25 cellular contexts compared by ENCODE assay signal in genomic region chr9:109971226-109971625, GRCh38.
DNase-seq lines count a peak whose midpoint lies in the region; ATAC-seq, FAIRE-seq and TF ChIP-seq lines count a peak whose summit lies in the region.
"Had no signal": no experiment of that assay in that cellular context is flagged by ENCODE, and none has a peak within 500 bp of the region (broad histone marks: within the 10 kb centered on the region; RNA-seq: fewer than 3 reads in every experiment).

No MANE protein-coding gene starts in this region.

- SMC1A ChIA-PET in GM12878 (lab: Charles Lee; ENCODE audit: uncharacterized antibody, unreplicated experiment) = interaction anchor here (0.6 to 12.2 kb wide), 12 partner anchors 8 to 177 kb away, joined by 3 to 423 read pairs (median 5); no protein-coding TSS in a partner anchor

- no peak for TF ChIP-seq POLR2A in breast epithelium (IDR thresholded peaks at IDR 0.05)
- no peak for TF ChIP-seq POLR2A in GM12878 (IDR thresholded peaks at IDR 0.05; ENCODE audit: low read depth, low read length)

- dilution Hi-C loops in mammary epithelial cell (cut with HindIII; ENCODE audit: low sequenced_read_pairs) = no loop called here

- H3K36me3 Mint-ChIP-seq in neural progenitor cell = no peaks in the 10 kb centered on the region

- H3K27me3 ChIP-seq in mammary epithelial cell (ENCODE audit: insufficient read depth, low read length) (no peaks in the 10 kb centered on the region), breast epithelium (no peaks in the 10 kb centered on the region), GM12878 (replicated peaks in 1 of 2; ENCODE audit: control insufficient read depth in 2 of 2, insufficient read depth in 2 of 2, low read length in 1 of 2) (no peaks in the 10 kb centered on the region), neural progenitor cell (no peaks in the 10 kb centered on the region)

- H4K20me1 ChIP-seq in mammary epithelial cell (ENCODE audit: insufficient read depth, low read length) (no peaks in the 10 kb centered on the region), GM12878 (ENCODE audit: control insufficient read depth, insufficient read depth) (no peaks in the 10 kb centered on the region), neural progenitor cell (ENCODE audit: low read depth) (no peaks in the 10 kb centered on the region)

- H2AFZ ChIP-seq in mammary epithelial cell (ENCODE audit: low read depth, low read length) (no peak overlapping the region), GM12878 (ENCODE audit: control insufficient read depth, low read depth, low read length) (no peak overlapping the region), neural progenitor cell (replicated peaks) (no peak overlapping the region)
- H2AFZ ChIP-seq: GM23338 had no signal

- H3K4me3 Mint-ChIP-seq in neural progenitor cell = no peak overlapping the region
- H3K4me3 Mint-ChIP-seq: CD8-positive, alpha-beta memory T cell; GM23338 had no signal

- H3K9ac ChIP-seq in mammary epithelial cell (ENCODE audit: insufficient read depth, low read length) = no peak overlapping the region
- no peak overlapping the region; the same call in 1 of the 2 replicates for H3K9ac ChIP-seq in GM12878 (ENCODE audit: control insufficient read depth, insufficient read depth, low read length)
- no peak overlapping the region for H3K9ac ChIP-seq in neural progenitor cell
- H3K9ac ChIP-seq: KMS-11 had no signal

- H3K27ac Mint-ChIP-seq in neural progenitor cell = no peak overlapping the region
- H3K27ac Mint-ChIP-seq: CD8-positive, alpha-beta memory T cell; GM23338 had no signal

- no TSS peak for BruUV-seq in mammary epithelial cell (replicated peaks; lab: Mats Ljungman, UMichigan)
- BruUV-seq in GM12878 (replicated peaks; lab: Mats Ljungman, UMichigan) = no TSS peak

- no peak overlapping the region for H3K27ac ChIP-seq in mammary epithelial cell (ENCODE audit: insufficient read depth, low read depth, low read length)
- no peak overlapping the region for H3K27ac ChIP-seq in breast epithelium
- peak overlapping the region; percentile 92 for H3K27ac ChIP-seq in GM12878 (ENCODE audit: control insufficient read depth, insufficient read depth)
- no peak overlapping the region for H3K27ac ChIP-seq in neural progenitor cell
- H3K27ac ChIP-seq: 22Rv1, C4-2B, KMS-11 had no signal

- H3K79me2 ChIP-seq in mammary epithelial cell (ENCODE audit: insufficient read depth, low read length) (no peaks in the 10 kb centered on the region), GM12878 (ENCODE audit: control insufficient read depth, insufficient read depth, low read length) (peaks cover 2% of the 10 kb centered on the region; the same call in 1 of the 2 replicates), neural progenitor cell (ENCODE audit: low read depth) (no peaks in the 10 kb centered on the region)

- ATAC-seq in GM12878 (no peak), left ventricle myocardium superior (no peak)
- ATAC-seq: GM23338, Right ventricle myocardium inferior had no signal

- in situ Hi-C loops in mammary epithelial cell (cut with MboI; ENCODE audit: low sequenced_read_pairs in 2 of 2) (no loop called here), GM12878 (cut with MboI) (loop anchor here (5.0 kb wide), 2 partner anchors 54 to 181 kb away; no protein-coding TSS in a partner anchor)

- H3K4me3 ChIP-seq in mammary epithelial cell (replicated peaks in 1 of 3; ENCODE audit: insufficient read depth in 1 of 3, low read depth in 2 of 3, low read length in 3 of 3) (no peak overlapping the region), breast epithelium (no peak overlapping the region), GM12878 (no peak overlapping the region), neural progenitor cell (no peak overlapping the region)
- H3K4me3 ChIP-seq: GM23338, HAP-1 had no signal

- POLR2A ChIA-PET in GM12878 (lab: Charles Lee) = interaction anchor here (0.6 to 7.3 kb wide), 5 partner anchors 57 to 176 kb away, joined by 3 to 52 read pairs (median 6); no protein-coding TSS in a partner anchor

- WGBS in mammary epithelial cell (ENCODE audit: low coverage, missing lambda C conversion rate) = 0% methylated on average over 1 of the region's 5 CpGs
- 99% methylated on average over 5 of the region's 5 CpGs for WGBS in GM12878 (ENCODE audit: insufficient coverage, insufficient replicate concordance, low lambda C conversion rate, missing lambda C conversion rate)

- DNase-seq in mammary epithelial cell (peak; percentile 23), breast epithelium (ENCODE audit: low spot score in 2 of 2) (no peak), GM12878 (ENCODE audit: low read depth, low spot score) (no peak), neural progenitor cell (ENCODE audit: low spot score) (peak; percentile 14), GM10266 (ENCODE audit: extremely low spot score) (no peak), left ventricle myocardium superior (no peak)
- no peak for DNase-seq in activated CD4-positive, alpha-beta T cell treated with anti-CD3 and anti-CD28 coated beads, Interleukin-2, amount 50 U/mL, for 1 hour
- DNase-seq in stimulated activated CD4-positive, alpha-beta T cell treated with anti-CD3 and anti-CD28 coated beads, Interleukin-4, amount 100 ng/mL, for 24 hours = no peak
- DNase-seq: CD8-positive, alpha-beta memory T cell; GF-D8; NCI-H1105; NCI-H1694; NCI-H2081; NCI-H2171; NCI-H345; NCI-H524; NCI-H82; OCI-M1 had no signal

- intact Hi-C loops in mammary epithelial cell (cut with micrococcal nuclease) (no loop called here), breast epithelium (cut with DNase I; ENCODE audit: low total_unique reads) (no loop called here), GM12878 (cut with micrococcal nuclease; ENCODE audit: unreplicated experiment) (loop anchor here (5.0 kb wide), 1 partner anchor 559 kb away; no protein-coding TSS in a partner anchor), left ventricle myocardium superior (cut with micrococcal nuclease) (no loop called here)

- RAD21 ChIA-PET in GM12878 (lab: Charles Lee; ENCODE audit: unreplicated experiment) = interaction anchor here (1.2 to 8.7 kb wide), 8 partner anchors 58 to 180 kb away, joined by 3 to 137 read pairs (median 66); no protein-coding TSS in a partner anchor

- CTCF ChIA-PET in mammary epithelial cell (lab: Charles Lee; ENCODE audit: low non-redundant PET) = no interaction called here
- CTCF ChIA-PET in GM12878 (lab: Yijun Ruan, JAX) = interaction anchor here (1.0 to 10.7 kb wide), 8 partner anchors 58 to 181 kb away, joined by 3 to 102 read pairs (median 26); no protein-coding TSS in a partner anchor

- H3K4me2 ChIP-seq in mammary epithelial cell (ENCODE audit: insufficient read depth, low read depth, low read length) (no peak overlapping the region), GM12878 (ENCODE audit: control insufficient read depth, insufficient read depth) (peak overlapping the region; percentile 73; the same call in 1 of the 2 replicates), neural progenitor cell (no peak overlapping the region)
- H3K4me2 ChIP-seq: GM23338, KMS-11 had no signal

- H3K36me3 ChIP-seq in mammary epithelial cell (ENCODE audit: insufficient read depth, low read length) = no peaks in the 10 kb centered on the region
- no peaks in the 10 kb centered on the region for H3K36me3 ChIP-seq in breast epithelium
- no peaks in the 10 kb centered on the region for H3K36me3 ChIP-seq in GM12878 (ENCODE audit: control insufficient read depth in 2 of 2, insufficient read depth in 2 of 2, low read length in 1 of 2)
- H3K36me3 ChIP-seq in neural progenitor cell = no peaks in the 10 kb centered on the region
- H3K36me3 ChIP-seq: HAP-1 had no signal

- no peaks in the 10 kb centered on the region for H3F3A ChIP-seq in neural progenitor cell (ENCODE audit: low read depth)

- TF ChIP-seq CTCF in mammary epithelial cell (conservative IDR thresholded peaks at IDR 0.05 in 1 of 2, IDR thresholded peaks at IDR 0.05 in 1 of 2; ENCODE audit: extremely low read depth in 1 of 2, insufficient read depth in 1 of 2, low read depth in 1 of 2, low read length in 2 of 2) (no peak), breast epithelium (IDR thresholded peaks at IDR 0.05) (no peak), GM12878 (IDR thresholded peaks at IDR 0.05 in 2 of 3, conservative IDR thresholded peaks at IDR 0.05 in 1 of 3; ENCODE audit: control insufficient read depth in 2 of 3, extremely low read depth in 1 of 3, insufficient read depth in 1 of 3, low read depth in 3 of 3, low read length in 3 of 3) (no peak), neural progenitor cell (IDR thresholded peaks at IDR 0.05) (no peak), GM10266 (IDR thresholded peaks at IDR 0.05; ENCODE audit: control insufficient read depth, insufficient read depth, low read depth, missing control alignments) (no peak)

- no peak for TF ChIP-seq RAD21 in GM12878 (IDR thresholded peaks at IDR 0.05; ENCODE audit: insufficient read depth, low read depth, low read length)

- H3K9me3 ChIP-seq in mammary epithelial cell (replicated peaks; ENCODE audit: insufficient read depth, low read length) (no peaks in the 10 kb centered on the region), breast epithelium (no peaks in the 10 kb centered on the region), GM12878 (replicated peaks; ENCODE audit: control insufficient read depth, insufficient read depth, low read length) (no peaks in the 10 kb centered on the region), neural progenitor cell (ENCODE audit: low read depth) (no peaks in the 10 kb centered on the region)
- H3K9me3 ChIP-seq: HAP-1 had no signal

- no peak for FAIRE-seq in GM12878 (lab: Jason Lieb, UNC)
- FAIRE-seq: HTR-8/SVneo had no signal

- TF ChIP-seq EP300 in GM12878 (IDR thresholded peaks at IDR 0.05; ENCODE audit: borderline replicate concordance in 1 of 2, control insufficient read depth in 1 of 2, low read depth in 2 of 2, low read length in 2 of 2) = no peak

- peaks cover 27% of the 10 kb centered on the region for H3K4me1 Mint-ChIP-seq in neural progenitor cell
- H3K4me1 Mint-ChIP-seq: GM23338 had no signal

- no peaks in the 10 kb centered on the region for H3K9me3 Mint-ChIP-seq in neural progenitor cell
- H3K9me3 Mint-ChIP-seq: CD8-positive, alpha-beta memory T cell; GM23338 had no signal

- H3K27me3 Mint-ChIP-seq in neural progenitor cell (ENCODE audit: insufficient read depth, low read depth) = peaks cover 8% of the 10 kb centered on the region

- H3K4me1 ChIP-seq in mammary epithelial cell (ENCODE audit: insufficient read depth, low read length) (peaks cover 3% of the 10 kb centered on the region), breast epithelium (no peaks in the 10 kb centered on the region), GM12878 (ENCODE audit: control insufficient read depth, insufficient read depth, low read length) (peaks cover 96% of the 10 kb centered on the region), neural progenitor cell (peaks cover 12% of the 10 kb centered on the region)
- H3K4me1 ChIP-seq: HAP-1 had no signal

TF ChIP-seq in GM12878, 131 proteins besides CTCF, POLR2A, EP300 and RAD21 (continues in another document):
- TF ChIP-seq NFXL1 (IDR thresholded peaks at IDR 0.05; ENCODE audit: borderline replicate concordance) (no peak), NR2C1 (IDR thresholded peaks at IDR 0.05) (no peak), RCOR1 (conservative IDR thresholded peaks at IDR 0.05; ENCODE audit: low read depth, low read length) (no peak), SUPT20H (IDR thresholded peaks at IDR 0.05; ENCODE audit: borderline replicate concordance, control insufficient read depth, low read depth, low read length) (no peak), SMARCA5 (IDR thresholded peaks at IDR 0.05) (no peak)

Comparison
In these comparisons a context has a peak if more than half of its experiments do, and no peak if none do; other contexts are left out.
1. DNase-seq: peak in mammary epithelial cell (single experiment) and neural progenitor cell (single experiment); none in breast epithelium (0 of 2), GM12878 (single experiment), GM10266 (single experiment), activated CD4-positive, alpha-beta T cell treated with anti-CD3 and anti-CD28 coated beads, Interleukin-2, amount 50 U/mL, for 1 hour (single experiment), left ventricle myocardium superior (single experiment) and stimulated activated CD4-positive, alpha-beta T cell treated with anti-CD3 and anti-CD28 coated beads, Interleukin-4, amount 100 ng/mL, for 24 hours (single experiment).